ENCODE assay signal across 30 cellular contexts in genomic region chr16:64409762-64410161, GRCh38.
DNase-seq lines count a peak whose midpoint lies in the region; ATAC-seq and TF ChIP-seq lines count a peak whose summit lies in the region.
"Had no signal": no experiment of that assay in that cellular context is flagged by ENCODE, and none has a peak within 500 bp of the region (broad histone marks: within the 10 kb centered on the region; RNA-seq: fewer than 3 reads in every experiment).

No MANE protein-coding gene starts in this region.

- H3K27me3 ChIP-seq in psoas muscle (ENCODE audit: insufficient read depth in 3 of 3, low read length in 2 of 3) (no peaks in the 10 kb centered on the region), foreskin keratinocyte (no peaks in the 10 kb centered on the region)
- H3K27me3 ChIP-seq: ascending aorta, BLaER1, left lung, stomach had no signal

- no peak overlapping the region for H3K27ac ChIP-seq in psoas muscle
- no peak overlapping the region for H3K27ac ChIP-seq in foreskin keratinocyte
- H3K27ac ChIP-seq: ascending aorta, BLaER1, left lung, stomach, VCaP had no signal

- H3K9me3 ChIP-seq in psoas muscle = no peaks in the 10 kb centered on the region
- H3K9me3 ChIP-seq: ascending aorta, BLaER1, left lung, mucosa of descending colon, stomach had no signal

- H3K9me3 Mint-ChIP-seq in CD14-positive monocyte = peaks cover 0 to 4% (median 2%) of the 10 kb centered on the region in 7 donors
- H3K9me3 Mint-ChIP-seq: nephron progenitor cell had no signal

- no peaks in the 10 kb centered on the region for H3K36me3 ChIP-seq in psoas muscle (ENCODE audit: insufficient read depth in 1 of 2, low read depth in 1 of 2)
- H3K36me3 ChIP-seq: ascending aorta, BLaER1, left lung, stomach had no signal

- H3K27me3 Mint-ChIP-seq in CD14-positive monocyte (ENCODE audit: low read depth in 3 of 3) = no peaks in the 10 kb centered on the region
- H3K27me3 Mint-ChIP-seq: activated CD4-positive, alpha-beta T cell treated with anti-CD3 and anti-CD28 coated beads, Interleukin-2, amount 10 ng/mL, durations not matched to agents 24 days and 14 days; activated CD8-positive, alpha-beta memory T cell treated with anti-CD3 and anti-CD28 coated beads, Interleukin-2, amount 10 ng/mL, durations not matched to agents 7 days and 5 days; central memory CD8-positive, alpha-beta T cell; type B pancreatic cell had no signal

- H3K4me3 Mint-ChIP-seq in CD14-positive monocyte = no peak overlapping the region
- H3K4me3 Mint-ChIP-seq: activated CD4-positive, alpha-beta T cell treated with anti-CD3 and anti-CD28 coated beads, Interleukin-2, amount 10 ng/mL, durations not matched to agents 24 days and 14 days; activated CD8-positive, alpha-beta memory T cell treated with anti-CD3 and anti-CD28 coated beads, Interleukin-2, amount 10 ng/mL, durations not matched to agents 7 days and 5 days; activated naive CD4-positive, alpha-beta T cell treated with anti-CD3 and anti-CD28 coated beads for 36 hours; central memory CD8-positive, alpha-beta T cell; nephron progenitor cell; T-helper 2 cell treated with Interferon-gamma antibody and Interleukin-4, amounts not matched to agents 5 μg/mL and 100 μg/mL, for 36 hours; type B pancreatic cell had no signal

- H3K4me3 ChIP-seq in psoas muscle = no peak overlapping the region
- H3K4me3 ChIP-seq: ascending aorta, BLaER1, left lung, mucosa of descending colon, stomach had no signal

- intact Hi-C loops in Right ventricle myocardium superior (cut with DNase I) = no loop called here
- intact Hi-C loops in cardiac septum (cut with DNase I) = no loop called here
- intact Hi-C loops in psoas muscle (cut with DNase I) = no loop called here
- intact Hi-C loops in CD14-positive monocyte (cut with micrococcal nuclease) = no loop called here

- H3K4me1 Mint-ChIP-seq in CD14-positive monocyte = no peaks in the 10 kb centered on the region
- H3K4me1 Mint-ChIP-seq: activated CD4-positive, alpha-beta T cell treated with anti-CD3 and anti-CD28 coated beads, Interleukin-2, amount 10 ng/mL, durations not matched to agents 24 days and 14 days; activated CD8-positive, alpha-beta memory T cell treated with anti-CD3 and anti-CD28 coated beads, Interleukin-2, amount 10 ng/mL, durations not matched to agents 7 days and 5 days; central memory CD8-positive, alpha-beta T cell had no signal

- whole genome bisulfite sequencing in psoas muscle, 3 donors = 51 to 72% (median 51%) methylated on average over 5 of the region's 5 CpGs

- no peak overlapping the region for H3K27ac Mint-ChIP-seq in CD14-positive monocyte
- H3K27ac Mint-ChIP-seq: activated CD4-positive, alpha-beta T cell treated with anti-CD3 and anti-CD28 coated beads, Interleukin-2, amount 10 ng/mL, durations not matched to agents 24 days and 14 days; activated CD8-positive, alpha-beta memory T cell treated with anti-CD3 and anti-CD28 coated beads, Interleukin-2, amount 10 ng/mL, durations not matched to agents 7 days and 5 days; activated naive CD4-positive, alpha-beta T cell treated with anti-CD3 and anti-CD28 coated beads for 36 hours; nephron progenitor cell; T-helper 2 cell treated with Interferon-gamma antibody and Interleukin-4, amounts not matched to agents 5 μg/mL and 100 μg/mL, for 36 hours; type B pancreatic cell had no signal

- TF ChIP-seq CTCF in psoas muscle (IDR thresholded peaks at IDR 0.05) = no peak
- no peak for TF ChIP-seq CTCF in CD14-positive monocyte (IDR thresholded peaks at IDR 0.05)
- no peak for TF ChIP-seq CTCF in foreskin keratinocyte (conservative IDR thresholded peaks at IDR 0.05)

- ATAC-seq in Right ventricle myocardium superior (ENCODE audit: poor library complexity) (peak; percentile 55), psoas muscle (peak in 3 of 4 donors; percentile 67 to 73 (median 69)), foreskin keratinocyte (no peak), HG02759 (IDR thresholded peaks at IDR 0.05; ENCODE audit: unreplicated experiment) (no peak)
- ATAC-seq: activated CD8-positive, alpha-beta memory T cell treated with anti-CD3 and anti-CD28 coated beads, Interleukin-2, amount 10 ng/mL, durations not matched to agents 7 days and 5 days; left lung; mucosa of descending colon had no signal

- no peaks in the 10 kb centered on the region for H3K36me3 Mint-ChIP-seq in CD14-positive monocyte
- H3K36me3 Mint-ChIP-seq: activated CD8-positive, alpha-beta memory T cell treated with anti-CD3 and anti-CD28 coated beads, Interleukin-2, amount 10 ng/mL, durations not matched to agents 7 days and 5 days; type B pancreatic cell had no signal

- H3K4me1 ChIP-seq in psoas muscle = no peaks in the 10 kb centered on the region
- H3K4me1 ChIP-seq in foreskin keratinocyte = no peaks in the 10 kb centered on the region
- H3K4me1 ChIP-seq: BLaER1, left lung, stomach had no signal

- DNase-seq in Right ventricle myocardium superior (no peak), cardiac septum (ENCODE audit: low spot score) (no peak), fibroblast of peridontal ligament (ENCODE audit: extremely low read depth) (peak; percentile 27), psoas muscle (no peak), CD14-positive monocyte (ENCODE audit: low spot score) (no peak), HT-29 (ENCODE audit: low spot score) (no peak), foreskin keratinocyte (no peak)
- DNase-seq: activated CD4-positive, alpha-beta T cell treated with anti-CD3 and anti-CD28 coated beads, Interleukin-2, amount 10 ng/mL, durations not matched to agents 24 days and 14 days; activated CD8-positive, alpha-beta memory T cell treated with anti-CD3 and anti-CD28 coated beads, Interleukin-2, amount 10 ng/mL, durations not matched to agents 7 days and 5 days; activated naive CD4-positive, alpha-beta T cell treated with anti-CD3 and anti-CD28 coated beads for 36 hours; DND-41; HCEC 1CT; hypothalamus; left lung; mucosa of descending colon; NCI-H1048; NCI-H1694 treated with DMSO at 0.1 percent for 48 hours; NCI-H526; nephron progenitor cell; posterior cingulate gyrus; RPMI8226; stimulated activated CD8-positive, alpha-beta memory T cell treated with anti-CD3 and anti-CD28 coated beads, Interleukin-4, amount 100 ng/mL, for 48 hours; stomach had no signal

Comparison
In these comparisons a context has a peak if more than half of its experiments do, and no peak if none do; other contexts are left out.
1. ATAC-seq: peak in Right ventricle myocardium superior (single experiment) and psoas muscle (3 of 4); none in foreskin keratinocyte (single experiment) and HG02759 (single experiment).